ENCODE assay signal across 21 cellular contexts in the genomic region with DNA sequence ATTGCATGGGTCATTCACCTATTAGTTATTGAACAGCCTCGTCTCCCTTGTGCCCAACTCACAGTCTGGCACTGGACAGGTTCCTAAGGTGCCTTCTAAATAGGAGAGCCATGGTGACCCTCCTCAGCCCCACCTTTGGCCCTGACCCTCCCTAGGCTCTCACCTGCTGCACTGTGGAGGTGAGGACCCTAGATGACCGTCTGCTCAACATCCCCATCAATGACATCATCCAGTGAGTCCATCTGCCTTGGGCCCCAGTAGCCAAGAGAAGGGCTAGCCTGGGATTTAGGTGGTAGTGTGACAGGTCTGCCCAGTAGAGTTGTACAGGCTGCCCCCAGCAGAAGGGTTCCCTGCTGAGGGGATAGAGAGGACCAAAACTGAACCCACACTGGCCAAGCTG. TPM values are rescaled to one million over a fixed set of nuclear protein-coding genes. Genes with fewer than 3 reads are reported as not detected.
DNase-seq lines count a peak whose midpoint lies in the region; ATAC-seq, FAIRE-seq and TF ChIP-seq lines count a peak whose summit lies in the region.
"Had no signal": no experiment of that assay in that cellular context is flagged by ENCODE, and none has a peak within 500 bp of the region (broad histone marks: within the 10 kb centered on the region; RNA-seq: fewer than 3 reads in every experiment).

No MANE protein-coding gene starts in this region.

- H3K27me3 ChIP-seq in GM12878 (replicated peaks in 1 of 2; ENCODE audit: control insufficient read depth in 2 of 2, insufficient read depth in 2 of 2, low read length in 1 of 2): no peaks in the 10 kb centered on the region
- H3K27me3 ChIP-seq: left lung, testis had no signal

- no TSS peak for BruUV-seq in GM12878 (replicated peaks; lab: Mats Ljungman, UMichigan)

- H4K20me1 ChIP-seq in GM12878 (ENCODE audit: control insufficient read depth, insufficient read depth): no peaks in the 10 kb centered on the region

- H3K9me3 ChIP-seq in GM12878 (replicated peaks; ENCODE audit: control insufficient read depth, insufficient read depth, low read length): no peaks in the 10 kb centered on the region
- H3K9me3 ChIP-seq: left lung, testis had no signal

- H3K4me3 Mint-ChIP-seq in activated T-cell treated with anti-CD3 and anti-CD28 coated beads, Interleukin-2, amount 50 U/mL, for 24 hours: no peak overlapping the region
- H3K4me3 Mint-ChIP-seq in neural crest cell: peak overlapping the region; percentile 3

- ATAC-seq in GM18505 (IDR thresholded peaks at IDR 0.05; ENCODE audit: unreplicated experiment) (no peak), GM12878 (no peak), GM21381 (IDR thresholded peaks at IDR 0.05; ENCODE audit: unreplicated experiment) (no peak), HG03432 (IDR thresholded peaks at IDR 0.05; ENCODE audit: unreplicated experiment) (no peak)
- ATAC-seq: left lung, SK-N-SH treated with all-trans-retinoic acid at 6 μM for 48 hours had no signal

- H2AFZ ChIP-seq in GM12878 (ENCODE audit: control insufficient read depth, low read depth, low read length): no peak overlapping the region

- no peaks in the 10 kb centered on the region for H3K36me3 ChIP-seq in GM12878 (ENCODE audit: control insufficient read depth in 2 of 2, insufficient read depth in 2 of 2, low read length in 1 of 2)
- H3K36me3 ChIP-seq: left lung had no signal

- no peaks in the 10 kb centered on the region for H3K27me3 Mint-ChIP-seq in activated T-cell treated with anti-CD3 and anti-CD28 coated beads, Interleukin-2, amount 50 U/mL, for 24 hours
- peaks cover 4% of the 10 kb centered on the region for H3K27me3 Mint-ChIP-seq in neural crest cell (ENCODE audit: low read depth)

- intact Hi-C loops in GM12878 (cut with micrococcal nuclease; ENCODE audit: unreplicated experiment): loop anchor here (10.0 kb wide), 1 partner anchor 276 kb away; no protein-coding TSS in a partner anchor

- SMC1A ChIA-PET in GM12878 (lab: Charles Lee; ENCODE audit: uncharacterized antibody, unreplicated experiment): no interaction called here

- CTCF ChIA-PET in GM12878 (lab: Yijun Ruan, JAX): interaction anchor here (1.2 to 2.5 kb wide), 2 partner anchors 35 to 287 kb away, joined by 3 to 7 read pairs; no protein-coding TSS in a partner anchor

- no peak for TF ChIP-seq EP300 in GM12878 (IDR thresholded peaks at IDR 0.05; ENCODE audit: borderline replicate concordance in 1 of 2, control insufficient read depth in 1 of 2, low read depth in 2 of 2, low read length in 2 of 2)

- H3K9me3 Mint-ChIP-seq in activated T-cell treated with anti-CD3 and anti-CD28 coated beads, Interleukin-2, amount 50 U/mL, for 24 hours: no peaks in the 10 kb centered on the region
- no peaks in the 10 kb centered on the region for H3K9me3 Mint-ChIP-seq in neural crest cell

- TF ChIP-seq RAD21 in GM12878 (IDR thresholded peaks at IDR 0.05; ENCODE audit: insufficient read depth, low read depth, low read length): no peak

- FAIRE-seq in GM12878 (lab: Jason Lieb, UNC): no peak
- FAIRE-seq: astrocyte had no signal

- no peaks in the 10 kb centered on the region for H3K79me2 ChIP-seq in GM12878 (ENCODE audit: control insufficient read depth, insufficient read depth, low read length)

- in situ Hi-C loops in GM12878 (cut with MboI): no loop called here

- peak overlapping the region; percentile 83 for H3K27ac Mint-ChIP-seq in activated T-cell treated with anti-CD3 and anti-CD28 coated beads, Interleukin-2, amount 50 U/mL, for 24 hours
- H3K27ac Mint-ChIP-seq in neural crest cell (ENCODE audit: unreplicated experiment): no peak overlapping the region

- no peak overlapping the region for H3K4me2 ChIP-seq in GM12878 (ENCODE audit: control insufficient read depth, insufficient read depth)
- H3K4me2 ChIP-seq: KMS-11 had no signal

- RAD21 ChIA-PET in GM12878 (lab: Charles Lee; ENCODE audit: unreplicated experiment): no interaction called here

- peaks cover 85% of the 10 kb centered on the region for H3K4me1 Mint-ChIP-seq in activated T-cell treated with anti-CD3 and anti-CD28 coated beads, Interleukin-2, amount 50 U/mL, for 24 hours (ENCODE audit: low read depth)
- H3K4me1 Mint-ChIP-seq in neural crest cell: peaks cover 6% of the 10 kb centered on the region

- WGBS in GM12878 (ENCODE audit: insufficient coverage, insufficient replicate concordance, low lambda C conversion rate, missing lambda C conversion rate): 46% methylated on average over 2 of the region's 2 CpGs

- TF ChIP-seq CTCF in GM12878 (IDR thresholded peaks at IDR 0.05 in 2 of 3, conservative IDR thresholded peaks at IDR 0.05 in 1 of 3; ENCODE audit: control insufficient read depth in 2 of 3, extremely low read depth in 1 of 3, insufficient read depth in 1 of 3, low read depth in 3 of 3, low read length in 3 of 3) (no peak), neural crest cell (conservative IDR thresholded peaks at IDR 0.05) (no peak)

- POLR2A ChIA-PET in GM12878 (lab: Charles Lee): interaction anchor here (2.6 to 2.8 kb wide), 2 partner anchors 11 kb away, joined by 10 to 16 read pairs; no protein-coding TSS in a partner anchor

- DNase-seq in activated T-cell treated with anti-CD3 and anti-CD28 coated beads, Interleukin-2, amount 50 U/mL, for 24 hours: no peak
- no peak for DNase-seq in activated T-cell treated with anti-CD3 and anti-CD28 coated beads, Interleukin-2, amount 50 U/mL, for 48 hours
- DNase-seq in GM12878 (ENCODE audit: low read depth, low spot score) (no peak), neural crest cell (ENCODE audit: low read depth, low spot score) (no peak), amygdala (lab: John Stamatoyannopoulos, UW) (no peak)
- DNase-seq: left lung; NCI-H1930; NCI-H446 treated with DMSO at 0.1 percent for 48 hours; nucleus accumbens; retina; stimulated activated CD4-positive, alpha-beta T cell treated with anti-CD3 and anti-CD28 coated beads, Interleukin-12 subunit alpha, Interleukin-12 subunit beta, amount 100 ng/mL, for 4 hours; stimulated activated CD8-positive, alpha-beta memory T cell treated with anti-CD3 and anti-CD28 coated beads, Interleukin-4, amount 100 ng/mL, for 48 hours; testis had no signal

- TF ChIP-seq POLR2A in GM18505 (IDR thresholded peaks at IDR 0.05; ENCODE audit: borderline replicate concordance, extremely low read depth, insufficient read depth, insufficient read length) (peak; percentile 44), GM12878 (IDR thresholded peaks at IDR 0.05; ENCODE audit: low read depth, low read length) (0 out of 2 replicates have a peak, but pooled peaks have one; percentile 20)

- no peak overlapping the region for H3K4me3 ChIP-seq in GM12878
- H3K4me3 ChIP-seq: left lung, testis had no signal

- H3K27ac ChIP-seq in GM12878 (ENCODE audit: control insufficient read depth, insufficient read depth): no peak overlapping the region
- H3K27ac ChIP-seq: KMS-11, left lung, RWPE1, testis had no signal

- H3K4me1 ChIP-seq in GM12878 (ENCODE audit: control insufficient read depth, insufficient read depth, low read length): peaks cover 4% of the 10 kb centered on the region
- H3K4me1 ChIP-seq: testis had no signal

- H3K36me3 Mint-ChIP-seq in activated T-cell treated with anti-CD3 and anti-CD28 coated beads, Interleukin-2, amount 50 U/mL, for 24 hours (ENCODE audit: low read depth): peaks cover 12% of the 10 kb centered on the region
- H3K36me3 Mint-ChIP-seq in neural crest cell (ENCODE audit: low read depth): no peaks in the 10 kb centered on the region

- H3K9ac ChIP-seq in GM12878 (ENCODE audit: control insufficient read depth, insufficient read depth, low read length): no peak overlapping the region
- H3K9ac ChIP-seq: KMS-11 had no signal

RNA-seq across cellular contexts. Expression of a gene that starts 13.6 kb away (rescaled TPM):
- 59.6 and 64.1 TPM in 2 replicates for total RNA-seq in GM12878 (2013; cell fraction: nucleolus; rRNA removed)
- 31.1 and 34.0 TPM in 2 replicates for total RNA-seq in GM12878 (2014; rRNA removed)
- total RNA-seq in GM12878 (2014; rRNA removed; fragmentation: Illumina TruSeq; extraction: Trizol): 32.9 and 36.0 TPM in 2 replicates
- total RNA-seq in GM12878 (2021): 224 and 237 TPM in 2 replicates
- polyA plus RNA-seq in GM12878 (2011; ENCODE audit: low read depth): 127 TPM
- 27.6 and 52.2 TPM in 2 replicates for polyA plus RNA-seq in GM12878 (2011; rRNA removed)
- 146 and 147 TPM in 2 replicates for polyA plus RNA-seq in GM12878 (2011; cell fraction: cytosol; rRNA removed)
- polyA plus RNA-seq in GM12878 (2011; cell fraction: nucleus; rRNA removed): 71.7 and 83.1 TPM in 2 replicates
- polyA plus RNA-seq in GM12878 (2012): 196 and 231 TPM in 2 replicates
- polyA plus RNA-seq in GM12878 (2014; fragmentation: Illumina TruSeq; extraction: Trizol): 122 and 187 TPM in 2 replicates
- 100 to 1,000 TPM; 122 to 134 TPM for polyA plus RNA-seq in GM12878 (2014; fragmentation: Nextera tagmentation; extraction: Ambion mirVana)
- 158 and 175 TPM in 2 replicates for polyA plus RNA-seq in GM12878 (2014; rRNA removed)
- polyA plus RNA-seq in GM12878 (2016; fragmentation: Nextera tagmentation; extraction: Ambion mirVana): 100 to 1,000 TPM; 228 to 248 TPM
- polyA minus RNA-seq in GM12878 (2011; rRNA and poly(A)+ RNA removed): 116 and 196 TPM in 2 replicates
- polyA minus RNA-seq in GM12878 (2011; cell fraction: cytosol; rRNA and poly(A)+ RNA removed): 109 TPM in 2 replicates
- 77.9 and 115 TPM in 2 replicates for polyA minus RNA-seq in GM12878 (2011; cell fraction: nucleus; rRNA and poly(A)+ RNA removed)
- total RNA-seq in neural crest cell: 66.4 and 71.4 TPM in 2 replicates

RNA-seq across cellular contexts. Expression of a gene that starts 18.3 kb away (rescaled TPM):
- 0.56 and 0.61 TPM in 2 replicates for total RNA-seq in GM12878 (2013; cell fraction: nucleolus; rRNA removed)
- total RNA-seq in GM12878 (2014; rRNA removed) (not detected in 2 replicates), GM12878 (2014; rRNA removed; fragmentation: Illumina TruSeq; extraction: Trizol) (not detected in 2 replicates), GM12878 (2021) (not detected in 2 replicates), neural crest cell (0.32 and 0.35 TPM in 2 replicates)
- not detected for polyA plus RNA-seq in GM12878 (2011; ENCODE audit: low read depth)
- polyA plus RNA-seq in GM12878 (2011; rRNA removed) (0.76 and 0.86 TPM in 2 replicates), GM12878 (2014; fragmentation: Illumina TruSeq; extraction: Trizol) (0.07 TPM in 1 of 2 replicates, not detected in the other), GM12878 (2014; fragmentation: Nextera tagmentation; extraction: Ambion mirVana) (not detected), GM12878 (2014; rRNA removed) (0.15 TPM in 1 of 2 replicates, not detected in the other), GM12878 (2016; fragmentation: Nextera tagmentation; extraction: Ambion mirVana) (not detected)
- 0.33 and 0.34 TPM in 2 replicates for polyA plus RNA-seq in GM12878 (2011; cell fraction: cytosol; rRNA removed)
- 1.1 and 1.3 TPM in 2 replicates for polyA plus RNA-seq in GM12878 (2011; cell fraction: nucleus; rRNA removed)
- 0.14 and 0.26 TPM in 2 replicates for polyA plus RNA-seq in GM12878 (2012)
- polyA minus RNA-seq in GM12878 (2011; rRNA and poly(A)+ RNA removed): 0.21 TPM in 1 of 2 replicates, not detected in the other
- polyA minus RNA-seq in GM12878 (2011; cell fraction: cytosol; rRNA and poly(A)+ RNA removed): not detected in 2 replicates
- polyA minus RNA-seq in GM12878 (2011; cell fraction: nucleus; rRNA and poly(A)+ RNA removed): 0.60 TPM in 1 of 2 replicates, not detected in the other
- total RNA-seq: mononuclear cell had no signal

RNA-seq across cellular contexts. Expression of a gene that starts 39.8 kb away (rescaled TPM):
- 4.5 and 7.8 TPM in 2 replicates for total RNA-seq in GM12878 (2013; cell fraction: nucleolus; rRNA removed)
- total RNA-seq in GM12878 (2014; rRNA removed): 0.71 and 1.4 TPM in 2 replicates
- 0.88 and 0.94 TPM in 2 replicates for total RNA-seq in GM12878 (2014; rRNA removed; fragmentation: Illumina TruSeq; extraction: Trizol)
- 1.1 and 1.6 TPM in 2 replicates for total RNA-seq in GM12878 (2021)
- polyA plus RNA-seq in GM12878 (2011; ENCODE audit: low read depth): 0.58 TPM
- polyA plus RNA-seq in GM12878 (2011; rRNA removed): 0.53 and 1.2 TPM in 2 replicates
- 0.58 and 0.89 TPM in 2 replicates for polyA plus RNA-seq in GM12878 (2011; cell fraction: cytosol; rRNA removed)
- polyA plus RNA-seq in GM12878 (2011; cell fraction: nucleus; rRNA removed): 4.3 and 7.3 TPM in 2 replicates
- polyA plus RNA-seq in GM12878 (2012): 0.66 and 0.85 TPM in 2 replicates
- 0.14 and 0.94 TPM in 2 replicates for polyA plus RNA-seq in GM12878 (2014; fragmentation: Illumina TruSeq; extraction: Trizol)
- polyA plus RNA-seq in GM12878 (2014; fragmentation: Nextera tagmentation; extraction: Ambion mirVana): under 1 TPM; 0.02 to 0.19 TPM
- polyA plus RNA-seq in GM12878 (2014; rRNA removed): 1.5 and 1.9 TPM in 2 replicates
- polyA plus RNA-seq in GM12878 (2016; fragmentation: Nextera tagmentation; extraction: Ambion mirVana): under 1 TPM; 0.23 to 0.58 TPM
- 0.66 and 2.3 TPM in 2 replicates for polyA minus RNA-seq in GM12878 (2011; rRNA and poly(A)+ RNA removed)
- 1.7 TPM in 1 of 2 replicates, not detected in the other for polyA minus RNA-seq in GM12878 (2011; cell fraction: cytosol; rRNA and poly(A)+ RNA removed)
- 3.0 and 5.2 TPM in 2 replicates for polyA minus RNA-seq in GM12878 (2011; cell fraction: nucleus; rRNA and poly(A)+ RNA removed)
- total RNA-seq in neural crest cell: 4.0 TPM in 2 replicates
